9 cellular contexts compared by ENCODE assay signal in the genomic region with DNA sequence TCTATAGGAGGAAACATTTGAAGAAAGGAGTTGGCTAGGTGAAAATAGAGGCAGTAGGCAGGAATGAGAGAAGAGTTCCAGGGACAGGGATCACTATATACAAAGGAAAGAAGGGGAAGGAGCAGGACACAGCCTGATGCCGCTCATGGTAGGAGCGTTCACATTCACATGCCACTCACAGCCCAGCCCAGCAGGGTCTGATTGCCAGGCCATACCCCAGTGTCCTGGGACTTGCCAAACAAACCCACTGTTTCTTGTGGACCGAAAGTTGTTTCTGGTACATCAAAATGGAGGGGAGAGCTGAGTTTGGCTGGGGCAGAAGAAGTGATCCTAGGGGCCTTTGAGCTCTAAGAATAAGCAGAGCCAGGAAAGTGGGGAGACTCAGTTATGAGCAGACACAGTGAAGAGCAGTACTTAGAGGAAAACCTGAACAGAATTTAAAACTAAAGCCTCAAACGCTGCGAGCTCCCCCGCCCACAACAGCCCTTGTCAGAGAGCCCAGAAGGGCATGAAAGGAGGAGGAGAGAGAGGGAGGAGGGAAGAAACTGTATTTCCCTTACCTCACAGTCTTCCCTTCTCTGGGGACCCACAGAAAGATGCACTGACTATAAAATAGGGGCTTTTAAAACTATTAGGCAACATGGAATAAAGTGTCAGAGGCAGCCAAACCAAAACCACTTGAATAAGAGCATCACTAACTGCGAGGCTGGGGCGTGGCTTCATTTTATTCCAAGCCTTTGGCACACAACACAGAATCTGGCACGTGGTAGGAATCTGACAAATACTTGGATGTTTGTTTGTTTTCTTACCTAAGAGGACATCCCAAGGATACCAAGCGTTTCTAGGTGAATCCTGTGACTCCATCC.
DNase-seq lines count a peak whose midpoint lies in the region; ATAC-seq, FAIRE-seq and TF ChIP-seq lines count a peak whose summit lies in the region.
"Had no signal": no experiment of that assay in that cellular context is flagged by ENCODE, and none has a peak within 500 bp of the region (broad histone marks: within the 10 kb centered on the region; RNA-seq: fewer than 3 reads in every experiment).

No MANE protein-coding gene starts in this region.

- peak overlapping the region; percentile 61 for H3K9ac ChIP-seq in keratinocyte (ENCODE audit: control insufficient read depth, extremely low read depth, insufficient read depth, low read length)

- no peak overlapping the region for H3K4me3 Mint-ChIP-seq in type B pancreatic cell
- no peak overlapping the region for H3K4me3 Mint-ChIP-seq in T-cell

- H3K4me2 ChIP-seq in keratinocyte (ENCODE audit: control insufficient read depth, extremely low read depth, insufficient read depth, low read depth, low read length), result peak overlapping the region; percentile 78

- POLR2A ChIA-PET in T-cell (lab: Charles Lee), result no interaction called here

- TF ChIP-seq CTCF in astrocyte of the cerebellum (IDR thresholded peaks at IDR 0.05; ENCODE audit: low read depth, low read length, missing control alignments) (no peak), keratinocyte (optimal IDR thresholded peaks at IDR 0.05 in 1 of 3, IDR thresholded peaks at IDR 0.05 in 1 of 3, conservative IDR thresholded peaks at IDR 0.05 in 1 of 3; ENCODE audit: extremely low read depth in 1 of 3, insufficient read depth in 2 of 3, low read length in 3 of 3) (no peak), type B pancreatic cell (conservative IDR thresholded peaks at IDR 0.05) (no peak)

- H3K36me3 Mint-ChIP-seq in type B pancreatic cell (no peaks in the 10 kb centered on the region), T-cell (no peaks in the 10 kb centered on the region)

- no peaks in the 10 kb centered on the region for H3K79me2 ChIP-seq in keratinocyte (ENCODE audit: control insufficient read depth, insufficient read depth, low read length)

- H3K9me3 Mint-ChIP-seq in type B pancreatic cell, result peaks cover 10% of the 10 kb centered on the region
- peaks cover 0 to 4% (median 0%) of the 10 kb centered on the region in 3 donors for H3K9me3 Mint-ChIP-seq in T-cell

- DNase-seq in DMS153 (lab: John Stamatoyannopoulos, UW) (peak; percentile 42), DMS153 treated with DMSO at 0.1 percent for 48 hours (lab: John Stamatoyannopoulos, UW; ENCODE audit: unreplicated experiment) (no peak), astrocyte of the cerebellum (ENCODE audit: low read depth) (peak; percentile 91), keratinocyte (ENCODE audit: low read depth, low spot score) (no peak), type B pancreatic cell (ENCODE audit: extremely low spot score, unreplicated experiment) (no peak), T-cell (no peak)

- peak overlapping the region; percentile 3 for H3K4me3 ChIP-seq in astrocyte of the cerebellum (ENCODE audit: low read depth, low read length)
- peak overlapping the region in 2 of 3 experiments; percentile 8 to 13 for H3K4me3 ChIP-seq in keratinocyte (ENCODE audit: control insufficient read depth in 2 of 3, extremely low read depth in 1 of 3, insufficient read depth in 2 of 3, low read depth in 1 of 3, low read length in 3 of 3)

- H3K27me3 ChIP-seq in keratinocyte (ENCODE audit: control insufficient read depth, extremely low read depth, insufficient read depth, low read length), result no peaks in the 10 kb centered on the region

- peaks cover 57% of the 10 kb centered on the region for H3K4me1 ChIP-seq in keratinocyte (ENCODE audit: control insufficient read depth, extremely low read depth, insufficient read depth, low read length)

- in situ Hi-C loops in astrocyte of the cerebellum (cut with HindIII; ENCODE audit: low sequenced_read_pairs), result no loop called here

- H3K27me3 Mint-ChIP-seq in type B pancreatic cell (no peaks in the 10 kb centered on the region), T-cell (peaks cover 3 to 15% of the 10 kb centered on the region in 2 donors)

- H3K27ac ChIP-seq in keratinocyte (ENCODE audit: control insufficient read depth, insufficient read depth, low read length), result peak overlapping the region; percentile 79

- no peaks in the 10 kb centered on the region for H4K20me1 ChIP-seq in keratinocyte (ENCODE audit: control insufficient read depth, extremely low read depth, insufficient read depth, low read length)

- H3K4me1 Mint-ChIP-seq in type B pancreatic cell (ENCODE audit: unreplicated experiment) (peaks cover 22% of the 10 kb centered on the region), T-cell (no peaks in the 10 kb centered on the region)

- H3K36me3 ChIP-seq in keratinocyte (ENCODE audit: control insufficient read depth in 2 of 2, extremely low read depth in 1 of 2, insufficient read depth in 2 of 2, low read length in 2 of 2), result no peaks in the 10 kb centered on the region

- H3K9me3 ChIP-seq in keratinocyte (ENCODE audit: control insufficient read depth, low read depth, low read length), result no peaks in the 10 kb centered on the region

- peak; percentile 86 for FAIRE-seq in keratinocyte (lab: Jason Lieb, UNC)
- FAIRE-seq: A204.1 had no signal

- peak overlapping the region; percentile 46 for H2AFZ ChIP-seq in keratinocyte (ENCODE audit: control insufficient read depth, low read length)

- H3K9me1 ChIP-seq in keratinocyte (ENCODE audit: control insufficient read depth, extremely low read depth, insufficient read depth, low read length), result no peaks in the 10 kb centered on the region

- CTCF ChIA-PET in T-cell (lab: Charles Lee), result no interaction called here

- dilution Hi-C loops in keratinocyte (cut with MboI; ENCODE audit: extremely low pct_ligation_motif_present, low sequenced_read_pairs), result no loop called here

- H3K27ac Mint-ChIP-seq in type B pancreatic cell, result peak overlapping the region; percentile 41
- no peak overlapping the region for H3K27ac Mint-ChIP-seq in T-cell

- ATAC-seq in GM19463 (IDR thresholded peaks at IDR 0.05; ENCODE audit: unreplicated experiment) (no peak), T-cell (replicated peaks in 1 of 4) (no peak), HG02571 (IDR thresholded peaks at IDR 0.05; ENCODE audit: unreplicated experiment) (no peak)

Comparison
In these comparisons a context has a peak if more than half of its experiments do, and no peak if none do; other contexts are left out.
1. DNase-seq: peak in DMS153 (single experiment) and astrocyte of the cerebellum (single experiment); none in DMS153 treated with DMSO at 0.1 percent for 48 hours (single experiment), keratinocyte (single experiment), type B pancreatic cell (single experiment) and T-cell (0 of 34).